ENCODE assay signal across 22 cellular contexts in the genomic region with DNA sequence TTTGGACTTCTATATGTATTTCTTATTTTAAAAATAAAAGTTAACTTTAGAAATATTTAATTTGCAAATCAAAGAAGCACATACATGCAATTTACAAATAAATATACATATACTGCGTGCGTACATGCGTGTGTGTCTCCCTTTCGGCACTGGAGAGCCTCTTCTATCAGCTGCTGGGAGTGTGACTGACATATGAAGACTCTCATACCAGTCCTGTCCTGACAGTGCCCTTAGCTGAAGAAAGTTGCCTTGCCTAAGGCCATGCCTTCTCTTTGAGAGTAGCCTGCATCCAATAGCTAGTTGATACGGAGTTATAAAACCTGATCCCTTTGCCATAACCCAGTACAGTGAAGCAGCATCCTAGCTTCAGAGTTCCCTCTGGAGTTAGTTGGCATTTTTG.
"Had no signal": no experiment of that assay in that cellular context is flagged by ENCODE, and none has a peak within 500 bp of the region (broad histone marks: within the 10 kb centered on the region; RNA-seq: fewer than 3 reads in every experiment).

No MANE protein-coding gene starts in this region.

- H3K4me3 ChIP-seq: MG63 had no signal

- H3K9me3 ChIP-seq: MG63, SK-N-SH had no signal

- H3K9ac ChIP-seq: SK-N-SH had no signal

- FAIRE-seq: RCC 7860 had no signal

- H3K4me2 ChIP-seq: SK-N-SH had no signal

- H3K36me3 ChIP-seq: MG63 had no signal

- H3K27me3 ChIP-seq: MG63 had no signal

- DNase-seq: IMR-90, Karpas-422, KG1, MG63, NCI-H1092, NCI-H1105 treated with DMSO at 0.1 percent for 48 hours, NCI-H1417 treated with DMSO at 0.1 percent for 48 hours, NCI-H146, NCI-H1694 treated with DMSO at 0.1 percent for 48 hours, NCI-H1930, NCI-H2081, NCI-H226, NCI-H446, NCI-H510A, NCI-H524 treated with DMSO at 0.1 percent for 48 hours, NCI-H69, NCI-H774, RPMI8226, SHP77, SK-N-SH, SW 1271 had no signal
